24 cellular contexts compared by ENCODE assay signal in genomic region chr5:78879541-78879940, GRCh38.
"Had no signal": no experiment of that assay in that cellular context is flagged by ENCODE, and none has a peak within 500 bp of the region (broad histone marks: within the 10 kb centered on the region; RNA-seq: fewer than 3 reads in every experiment).

No MANE protein-coding gene starts in this region.

- H3K36me3 ChIP-seq: colonic mucosa, left ventricle myocardium inferior, lower lobe of right lung, pancreas, prostate gland, stomach, uterus had no signal

- H3K27me3 ChIP-seq: colonic mucosa, hepatocyte, pancreas, stomach, uterus had no signal

- H3K4me1 ChIP-seq: colonic mucosa, left ventricle myocardium inferior, lower lobe of right lung, pancreas, prostate gland, stomach, uterus had no signal

- H3K4me2 ChIP-seq: hepatocyte had no signal

- H3K4me3 ChIP-seq: colonic mucosa, hepatocyte, left ventricle myocardium inferior, lower lobe of right lung, pancreas, prostate gland, stomach, uterus had no signal

- DNase-seq: colonic mucosa; effector CD8-positive, alpha-beta T cell; foreskin melanocyte; head of caudate nucleus; kidney; left cardiac atrium; left ventricle myocardium inferior; lower lobe of right lung; mesenchymal stem cell; midbrain; naive B cell; occipital lobe; pancreas; retina; small intestine; stimulated activated CD4-positive, alpha-beta T cell treated with anti-CD3 and anti-CD28 coated beads, Interleukin-12 subunit alpha, Interleukin-12 subunit beta, amount 100 ng/mL, for 4 hours; stimulated activated naive CD4-positive, alpha-beta T cell; stomach; substantia nigra; uterus had no signal

- H3K9me3 ChIP-seq: colonic mucosa, left ventricle myocardium inferior, lower lobe of right lung, pancreas, prostate gland, stomach, uterus had no signal

- ATAC-seq: esophagus mucosa, lower lobe of right lung, pancreas, sciatic nerve had no signal

- H3K79me2 ChIP-seq: hepatocyte had no signal

- H2AFZ ChIP-seq: hepatocyte had no signal

- H3K27ac ChIP-seq: colonic mucosa, hepatocyte, left ventricle myocardium inferior, lower lobe of right lung, pancreas, prostate gland, stomach, uterus had no signal
